8 cellular contexts compared by ENCODE assay signal in genomic region chrX:109890910-109891502, GRCh38.
DNase-seq lines count a peak whose midpoint lies in the region; ATAC-seq and TF ChIP-seq lines count a peak whose summit lies in the region.

No MANE protein-coding gene starts in this region.

- TF ChIP-seq CTCF in BE2C (IDR thresholded peaks at IDR 0.05; ENCODE audit: low read depth, low read length), result peak; percentile 82

- H3K9me3 ChIP-seq in BE2C, result no peaks in the 10 kb centered on the region

- H3K4me3 ChIP-seq in BE2C (ENCODE audit: low read depth, low read length), result no peak overlapping the region

- H3K36me3 ChIP-seq in BE2C, result no peaks in the 10 kb centered on the region

- no peak overlapping the region for H3K4me3 Mint-ChIP-seq in activated T-helper 2 cell treated with anti-CD3 and anti-CD28 coated beads, Interferon-gamma antibody, Interleukin-2, Interleukin-4, amounts not matched to agents 10 μg/mL and 5 μg/mL and 100 μg/mL, durations not matched to agents 14 hours and 24 hours and 36 hours (ENCODE audit: low read depth)

- peaks cover 5% of the 10 kb centered on the region for H3K4me1 Mint-ChIP-seq in activated T-helper 2 cell treated with anti-CD3 and anti-CD28 coated beads, Interferon-gamma antibody, Interleukin-2, Interleukin-4, amounts not matched to agents 10 μg/mL and 5 μg/mL and 100 μg/mL, durations not matched to agents 14 hours and 24 hours and 36 hours (ENCODE audit: low read depth)

- intact Hi-C loops in activated T-helper 2 cell treated with anti-CD3 and anti-CD28 coated beads, Interferon-gamma antibody, Interleukin-2, Interleukin-4, amounts not matched to agents 10 μg/mL and 5 μg/mL and 100 μg/mL, durations not matched to agents 14 hours and 24 hours and 36 hours (cut with micrococcal nuclease), result loop anchor here (2.0 to 5.0 kb wide), 2 partner anchors 256 to 406 kb away; no protein-coding TSS in a partner anchor

- H3K36me3 Mint-ChIP-seq in activated T-helper 2 cell treated with anti-CD3 and anti-CD28 coated beads, Interferon-gamma antibody, Interleukin-2, Interleukin-4, amounts not matched to agents 10 μg/mL and 5 μg/mL and 100 μg/mL, durations not matched to agents 14 hours and 24 hours and 36 hours (ENCODE audit: low read depth), result no peaks in the 10 kb centered on the region

- no peaks in the 10 kb centered on the region for H3K4me1 ChIP-seq in BE2C

- peaks cover 3% of the 10 kb centered on the region for H3K27me3 Mint-ChIP-seq in activated T-helper 2 cell treated with anti-CD3 and anti-CD28 coated beads, Interferon-gamma antibody, Interleukin-2, Interleukin-4, amounts not matched to agents 10 μg/mL and 5 μg/mL and 100 μg/mL, durations not matched to agents 14 hours and 24 hours and 36 hours (ENCODE audit: low read depth)

- ATAC-seq in GM19025 (IDR thresholded peaks at IDR 0.05; ENCODE audit: low read depth, unreplicated experiment), result peak; percentile 46

- no peak overlapping the region for H3K27ac Mint-ChIP-seq in activated T-helper 2 cell treated with anti-CD3 and anti-CD28 coated beads, Interferon-gamma antibody, Interleukin-2, Interleukin-4, amounts not matched to agents 10 μg/mL and 5 μg/mL and 100 μg/mL, durations not matched to agents 14 hours and 24 hours and 36 hours

- no peaks in the 10 kb centered on the region for H3K27me3 ChIP-seq in BE2C

- DNase-seq in BE2C (peak; percentile 59), HPDE6-E6E7 (ENCODE audit: extremely low spot score) (peak; percentile 47), RKO (ENCODE audit: low spot score) (peak; percentile 63), germinal center (ENCODE audit: low spot score) (peak; percentile 47), pons (ENCODE audit: low spot score) (peak; percentile 40), amniotic stem cell (lab: John Stamatoyannopoulos, UW) (no peak)
- peak; percentile 13 for DNase-seq in activated T-helper 2 cell treated with anti-CD3 and anti-CD28 coated beads, Interferon-gamma antibody, Interleukin-2, Interleukin-4, amounts not matched to agents 10 μg/mL and 5 μg/mL and 100 μg/mL, durations not matched to agents 14 hours and 24 hours and 36 hours (ENCODE audit: low spot score)

- no peaks in the 10 kb centered on the region for H3K9me3 Mint-ChIP-seq in activated T-helper 2 cell treated with anti-CD3 and anti-CD28 coated beads, Interferon-gamma antibody, Interleukin-2, Interleukin-4, amounts not matched to agents 10 μg/mL and 5 μg/mL and 100 μg/mL, durations not matched to agents 14 hours and 24 hours and 36 hours
